In the genomic region with DNA sequence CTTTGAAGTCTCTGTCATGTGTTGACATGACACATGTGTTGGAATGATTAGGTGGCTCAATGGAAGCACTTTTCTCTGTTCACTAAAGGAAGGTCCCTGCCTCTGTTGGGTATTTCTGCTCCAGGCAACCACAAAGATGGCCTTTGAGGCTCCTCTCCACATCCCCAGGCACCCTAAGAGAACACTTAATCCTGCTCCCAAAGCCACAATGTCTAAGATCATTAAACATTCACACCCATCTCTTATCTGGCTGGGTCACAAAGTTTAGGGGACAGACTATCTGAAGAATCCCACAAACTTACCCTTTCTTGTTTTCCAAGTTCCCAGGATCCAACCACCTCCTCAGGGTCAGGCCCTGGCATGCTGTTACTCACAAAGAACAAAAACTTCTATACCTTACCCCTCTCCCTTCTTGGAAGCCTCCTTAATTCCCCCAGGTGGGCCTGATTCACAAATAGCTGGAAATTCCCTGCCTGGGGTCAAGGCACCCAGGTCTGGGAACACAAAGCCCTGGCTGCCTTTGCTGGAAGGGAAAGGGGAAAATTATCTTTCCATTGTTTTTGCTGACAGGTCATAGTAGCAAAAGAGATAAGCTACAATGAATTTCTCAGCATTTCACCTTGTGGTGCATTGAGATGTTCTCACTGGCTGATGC, we compare ENCODE assay signal across 22 cellular contexts.
"Had no signal": no experiment of that assay in that cellular context is flagged by ENCODE, and none has a peak within 500 bp of the region (broad histone marks: within the 10 kb centered on the region; RNA-seq: fewer than 3 reads in every experiment).

No MANE protein-coding gene starts in this region.

- H3K27ac ChIP-seq: adrenal gland, colonic mucosa, esophagus squamous epithelium, lower lobe of right lung, ovary, psoas muscle had no signal

- H3K4me1 Mint-ChIP-seq: WTC11 had no signal

- H3K36me3 ChIP-seq: adrenal gland, colonic mucosa, esophagus squamous epithelium, lower lobe of right lung, ovary, right atrium auricular region, tibial nerve had no signal

- H3K36me3 Mint-ChIP-seq: naive thymus-derived CD8-positive, alpha-beta T cell; WTC11 had no signal

- H3K27me3 ChIP-seq: adrenal gland, colonic mucosa, dorsolateral prefrontal cortex, esophagus squamous epithelium, ovary, right atrium auricular region, tibial nerve had no signal

- DNase-seq: activated naive CD4-positive, alpha-beta T cell; activated T-cell treated with anti-CD3 and anti-CD28 coated beads, Interleukin-2, amount 50 U/mL, for 24 hours; adrenal gland; colonic mucosa; dorsolateral prefrontal cortex; effector memory CD8-positive, alpha-beta T cell; esophagus squamous epithelium; kidney; lower lobe of right lung; naive thymus-derived CD8-positive, alpha-beta T cell; ovary; psoas muscle; stimulated activated CD4-positive, alpha-beta T cell treated with anti-CD3 and anti-CD28 coated beads, Interleukin-4, amount 100 ng/mL, for 4 hours; substantia nigra; T-helper 1 cell; T1000 had no signal

- H3K4me1 ChIP-seq: colonic mucosa, psoas muscle had no signal

- H3K4me3 ChIP-seq: adrenal gland, colonic mucosa, dorsolateral prefrontal cortex, esophagus squamous epithelium, lower lobe of right lung, ovary, psoas muscle, right atrium auricular region, tibial nerve had no signal

- H3K9me3 ChIP-seq: adrenal gland, colonic mucosa, esophagus squamous epithelium, lower lobe of right lung, ovary, psoas muscle, right atrium auricular region, tibial nerve had no signal

- H3K27me3 Mint-ChIP-seq: activated naive CD8-positive, alpha-beta T cell; activated T-cell treated with anti-CD3 and anti-CD28 coated beads, Interleukin-2, amount 50 U/mL, for 24 hours; naive thymus-derived CD8-positive, alpha-beta T cell; stimulated activated naive CD8-positive, alpha-beta T cell treated with anti-CD3 and anti-CD28 coated beads, Interleukin-15, Interleukin-2, amounts not matched to agents 100 ng/mL and 50 ng/mL, for 24 hours had no signal

- ATAC-seq: effector memory CD8-positive, alpha-beta T cell; naive thymus-derived CD8-positive, alpha-beta T cell; psoas muscle; WTC11 had no signal

- H3K4me3 Mint-ChIP-seq: activated naive CD8-positive, alpha-beta T cell; activated T-cell treated with anti-CD3 and anti-CD28 coated beads, Interleukin-2, amount 50 U/mL, for 24 hours; effector memory CD8-positive, alpha-beta T cell; naive thymus-derived CD8-positive, alpha-beta T cell; stimulated activated naive CD8-positive, alpha-beta T cell treated with anti-CD3 and anti-CD28 coated beads, Interleukin-15, Interleukin-2, amounts not matched to agents 100 ng/mL and 50 ng/mL, for 24 hours; WTC11 had no signal

- H3K27ac Mint-ChIP-seq: activated naive CD8-positive, alpha-beta T cell; activated T-cell treated with anti-CD3 and anti-CD28 coated beads, Interleukin-2, amount 50 U/mL, for 24 hours; activated T-helper 2 cell treated with anti-CD3 and anti-CD28 coated beads, Interferon-gamma antibody, Interleukin-2, Interleukin-4, amounts not matched to agents 10 μg/mL and 5 μg/mL and 100 μg/mL, durations not matched to agents 14 hours and 24 hours and 36 hours; stimulated activated naive CD8-positive, alpha-beta T cell treated with anti-CD3 and anti-CD28 coated beads, Interleukin-15, Interleukin-2, amounts not matched to agents 100 ng/mL and 50 ng/mL, for 24 hours; WTC11 had no signal

- H3K9me3 Mint-ChIP-seq: activated T-cell treated with anti-CD3 and anti-CD28 coated beads, Interleukin-2, amount 50 U/mL, for 24 hours; activated T-helper 2 cell treated with anti-CD3 and anti-CD28 coated beads, Interferon-gamma antibody, Interleukin-2, Interleukin-4, amounts not matched to agents 10 μg/mL and 5 μg/mL and 100 μg/mL, durations not matched to agents 14 hours and 24 hours and 36 hours; effector memory CD8-positive, alpha-beta T cell; stimulated activated naive CD8-positive, alpha-beta T cell treated with anti-CD3 and anti-CD28 coated beads, Interleukin-15, Interleukin-2, amounts not matched to agents 100 ng/mL and 50 ng/mL, for 24 hours; WTC11 had no signal
